Comparison of ENCODE assay signal across 16 cellular contexts in the genomic region with DNA sequence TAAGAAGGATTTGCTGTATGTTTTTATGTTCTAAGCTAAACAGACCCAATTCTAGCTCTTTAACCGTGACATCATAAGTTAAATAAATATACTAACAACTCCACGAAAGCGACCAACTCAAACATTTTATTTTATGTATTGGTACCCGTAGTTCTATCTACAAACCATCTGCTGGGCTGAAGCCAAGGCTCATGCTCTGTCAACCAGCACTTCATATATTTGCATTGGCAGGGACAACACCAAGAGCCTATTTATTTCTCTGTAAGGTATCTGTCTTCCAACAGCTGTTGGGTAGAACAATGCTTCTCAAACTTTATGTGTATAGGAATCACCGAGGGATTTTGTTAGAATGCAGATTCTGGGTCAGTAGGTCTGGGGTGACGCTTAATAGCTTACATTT.
"Had no signal": no experiment of that assay in that cellular context is flagged by ENCODE, and none has a peak within 500 bp of the region (broad histone marks: within the 10 kb centered on the region; RNA-seq: fewer than 3 reads in every experiment).

No MANE protein-coding gene starts in this region.

- H3K9me3 Mint-ChIP-seq: endodermal cell had no signal

- H3K27ac ChIP-seq: tibial artery, vagina had no signal

- H3K27ac Mint-ChIP-seq: activated CD8-positive, alpha-beta memory T cell treated with anti-CD3 and anti-CD28 coated beads, Interleukin-2, amount 10 ng/mL, durations not matched to agents 7 days and 5 days; activated naive CD8-positive, alpha-beta T cell treated with anti-CD3 and anti-CD28 coated beads for 36 hours; endodermal cell; naive thymus-derived CD8-positive, alpha-beta T cell; stimulated activated effector memory CD8-positive, alpha-beta T cell treated with anti-CD3 and anti-CD28 coated beads, Interleukin-12 subunit alpha, Interleukin-12 subunit beta, amount 100 ng/mL, for 72 hours had no signal

- H3K27me3 Mint-ChIP-seq: activated CD8-positive, alpha-beta memory T cell treated with anti-CD3 and anti-CD28 coated beads, Interleukin-2, amount 10 ng/mL, durations not matched to agents 7 days and 5 days; activated naive CD8-positive, alpha-beta T cell treated with anti-CD3 and anti-CD28 coated beads for 36 hours; naive thymus-derived CD8-positive, alpha-beta T cell had no signal

- H3K4me1 ChIP-seq: tibial artery had no signal

- H3K27me3 ChIP-seq: tibial artery, vagina had no signal

- H3K9me3 ChIP-seq: tibial artery, vagina had no signal

- H3K4me3 ChIP-seq: smooth muscle cell, tibial artery, vagina had no signal

- H3K36me3 ChIP-seq: tibial artery, vagina had no signal

- H3K4me3 Mint-ChIP-seq: activated CD8-positive, alpha-beta memory T cell treated with anti-CD3 and anti-CD28 coated beads, Interleukin-2, amount 10 ng/mL, durations not matched to agents 7 days and 5 days; activated naive CD8-positive, alpha-beta T cell treated with anti-CD3 and anti-CD28 coated beads for 36 hours; endodermal cell; naive thymus-derived CD8-positive, alpha-beta T cell; stimulated activated effector memory CD8-positive, alpha-beta T cell treated with anti-CD3 and anti-CD28 coated beads, Interleukin-12 subunit alpha, Interleukin-12 subunit beta, amount 100 ng/mL, for 72 hours had no signal

- ATAC-seq: activated CD8-positive, alpha-beta memory T cell treated with anti-CD3 and anti-CD28 coated beads, Interleukin-2, amount 10 ng/mL, durations not matched to agents 7 days and 5 days; naive thymus-derived CD8-positive, alpha-beta T cell; right cardiac atrium; stimulated activated effector memory CD8-positive, alpha-beta T cell treated with anti-CD3 and anti-CD28 coated beads, Interleukin-12 subunit alpha, Interleukin-12 subunit beta, amount 100 ng/mL, for 72 hours had no signal

- H3K36me3 Mint-ChIP-seq: activated CD8-positive, alpha-beta memory T cell treated with anti-CD3 and anti-CD28 coated beads, Interleukin-2, amount 10 ng/mL, durations not matched to agents 7 days and 5 days; activated naive CD8-positive, alpha-beta T cell treated with anti-CD3 and anti-CD28 coated beads for 36 hours; naive thymus-derived CD8-positive, alpha-beta T cell; stimulated activated effector memory CD8-positive, alpha-beta T cell treated with anti-CD3 and anti-CD28 coated beads, Interleukin-12 subunit alpha, Interleukin-12 subunit beta, amount 100 ng/mL, for 72 hours had no signal

- DNase-seq: activated CD4-positive, alpha-beta T cell treated with anti-CD3 and anti-CD28 coated beads, Interleukin-2, amount 50 U/mL, for 48 hours; activated CD4-positive, CD25-positive, alpha-beta regulatory T cell treated with anti-CD3 and anti-CD28 coated beads, Interleukin-2, amount 50 U/mL, for 72 hours; activated CD8-positive, alpha-beta memory T cell treated with anti-CD3 and anti-CD28 coated beads, Interleukin-2, amount 10 ng/mL, durations not matched to agents 7 days and 5 days; activated gamma-delta T cell; activated naive CD8-positive, alpha-beta T cell treated with anti-CD3 and anti-CD28 coated beads for 36 hours; activated T-cell treated with anti-CD3 and anti-CD28 coated beads, Interleukin-2, amount 50 U/mL, for 48 hours; endodermal cell; erythroblast; mammary epithelial cell; naive thymus-derived CD8-positive, alpha-beta T cell; posterior cingulate gyrus; right cardiac atrium; tibial artery had no signal

- H3K4me1 Mint-ChIP-seq: activated CD8-positive, alpha-beta memory T cell treated with anti-CD3 and anti-CD28 coated beads, Interleukin-2, amount 10 ng/mL, durations not matched to agents 7 days and 5 days; activated naive CD8-positive, alpha-beta T cell treated with anti-CD3 and anti-CD28 coated beads for 36 hours; endodermal cell; naive thymus-derived CD8-positive, alpha-beta T cell; stimulated activated effector memory CD8-positive, alpha-beta T cell treated with anti-CD3 and anti-CD28 coated beads, Interleukin-12 subunit alpha, Interleukin-12 subunit beta, amount 100 ng/mL, for 72 hours had no signal
